Comparison of ENCODE assay signal across 22 cellular contexts in the genomic region with DNA sequence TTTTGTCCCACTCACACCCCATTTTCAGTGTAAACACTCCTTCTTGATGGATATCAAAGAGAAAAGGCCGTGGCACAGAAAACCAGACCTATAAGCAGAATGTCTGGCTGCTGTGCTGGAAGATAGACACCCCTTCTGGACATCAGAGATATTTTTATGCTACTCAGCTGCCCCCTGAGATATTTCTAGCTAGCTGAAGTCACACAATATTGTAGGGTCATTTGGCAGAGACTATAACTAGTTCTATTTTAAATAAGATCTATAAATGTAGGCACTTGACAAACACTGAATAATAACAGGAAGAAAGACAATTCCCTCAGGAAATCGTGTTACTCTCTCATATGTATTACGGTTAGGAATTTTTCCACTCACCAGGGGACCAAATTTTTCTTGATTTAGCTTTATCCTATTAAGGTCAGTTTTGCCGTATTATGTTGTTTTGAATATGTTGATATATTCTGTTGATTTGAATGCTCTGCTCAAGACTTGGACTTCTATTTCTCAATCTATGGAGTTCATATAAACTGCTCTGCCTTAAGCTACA.
"Had no signal": no experiment of that assay in that cellular context is flagged by ENCODE, and none has a peak within 500 bp of the region (broad histone marks: within the 10 kb centered on the region; RNA-seq: fewer than 3 reads in every experiment).

No MANE protein-coding gene starts in this region.

- H3K36me3 Mint-ChIP-seq: activated CD4-positive, alpha-beta memory T cell treated with anti-CD3 and anti-CD28 coated beads for 36 hours; activated naive CD8-positive, alpha-beta T cell treated with anti-CD3 and anti-CD28 coated beads for 36 hours; brain; mesothelial cell of epicardium had no signal

- H3K4me3 Mint-ChIP-seq: activated CD4-positive, alpha-beta memory T cell treated with anti-CD3 and anti-CD28 coated beads for 36 hours; activated naive CD8-positive, alpha-beta T cell treated with anti-CD3 and anti-CD28 coated beads for 36 hours; brain; dendritic cell treated with granulocyte-macrophage colony-stimulating factor and Interleukin-4, amounts not matched to agents 40 ng/mL and 50 ng/mL, for 4 days; effector memory CD8-positive, alpha-beta T cell; mesothelial cell of epicardium; stimulated activated naive CD8-positive, alpha-beta T cell treated with anti-CD3 and anti-CD28 coated beads, Interleukin-15, amount 100 ng/mL, for 72 hours had no signal

- H3K4me1 Mint-ChIP-seq: mesothelial cell of epicardium had no signal

- H3K36me3 ChIP-seq: suprapubic skin, transverse colon, uterus had no signal

- H3K4me3 ChIP-seq: suprapubic skin, transverse colon, uterus had no signal

- H3K9me3 Mint-ChIP-seq: activated CD4-positive, alpha-beta memory T cell treated with anti-CD3 and anti-CD28 coated beads for 36 hours; activated naive CD8-positive, alpha-beta T cell treated with anti-CD3 and anti-CD28 coated beads for 36 hours; dendritic cell treated with granulocyte-macrophage colony-stimulating factor and Interleukin-4, amounts not matched to agents 40 ng/mL and 50 ng/mL, for 4 days; mesothelial cell of epicardium; stimulated activated naive CD8-positive, alpha-beta T cell treated with anti-CD3 and anti-CD28 coated beads, Interleukin-15, amount 100 ng/mL, for 72 hours had no signal

- DNase-seq: activated CD4-positive, alpha-beta memory T cell treated with anti-CD3 and anti-CD28 coated beads for 36 hours; activated CD4-positive, alpha-beta T cell treated with anti-CD3 and anti-CD28 coated beads for 4 hours; activated naive CD8-positive, alpha-beta T cell treated with anti-CD3 and anti-CD28 coated beads for 36 hours; activated T-cell treated with anti-CD3 and anti-CD28 coated beads for 4 hours; amygdala; cerebellar nuclear complex; effector memory CD8-positive, alpha-beta T cell; foreskin fibroblast; hippocampal formation; islet precursor cell; left colon; occipital lobe; stimulated activated CD4-positive, alpha-beta T cell treated with anti-CD3 and anti-CD28 coated beads, Interleukin-4, amount 100 ng/mL, for 1 hour; stimulated activated naive CD8-positive, alpha-beta T cell treated with anti-CD3 and anti-CD28 coated beads, Interleukin-15, amount 100 ng/mL, for 72 hours; T-helper 2 cell; transverse colon; uterus had no signal

- H3K27ac ChIP-seq: suprapubic skin, transverse colon, uterus had no signal

- H3K27me3 ChIP-seq: suprapubic skin, transverse colon, uterus had no signal

- H3K27ac Mint-ChIP-seq: activated CD4-positive, alpha-beta memory T cell treated with anti-CD3 and anti-CD28 coated beads for 36 hours; activated naive CD8-positive, alpha-beta T cell treated with anti-CD3 and anti-CD28 coated beads for 36 hours; dendritic cell treated with granulocyte-macrophage colony-stimulating factor and Interleukin-4, amounts not matched to agents 40 ng/mL and 50 ng/mL, for 4 days; effector memory CD8-positive, alpha-beta T cell; mesothelial cell of epicardium; progenitor cell of endocrine pancreas; stimulated activated naive CD8-positive, alpha-beta T cell treated with anti-CD3 and anti-CD28 coated beads, Interleukin-15, amount 100 ng/mL, for 72 hours had no signal

- H3K4me1 ChIP-seq: suprapubic skin, transverse colon, uterus had no signal

- ATAC-seq: effector memory CD8-positive, alpha-beta T cell; left colon; stimulated activated naive CD8-positive, alpha-beta T cell treated with anti-CD3 and anti-CD28 coated beads, Interleukin-15, amount 100 ng/mL, for 72 hours had no signal

- H3K9me3 ChIP-seq: suprapubic skin, transverse colon, uterus had no signal

- H3K27me3 Mint-ChIP-seq: activated CD4-positive, alpha-beta memory T cell treated with anti-CD3 and anti-CD28 coated beads for 36 hours; activated naive CD8-positive, alpha-beta T cell treated with anti-CD3 and anti-CD28 coated beads for 36 hours; brain; dendritic cell treated with granulocyte-macrophage colony-stimulating factor and Interleukin-4, amounts not matched to agents 40 ng/mL and 50 ng/mL, for 4 days; effector memory CD8-positive, alpha-beta T cell; stimulated activated naive CD8-positive, alpha-beta T cell treated with anti-CD3 and anti-CD28 coated beads, Interleukin-15, amount 100 ng/mL, for 72 hours had no signal
